ENCODE assay signal across 13 cellular contexts in the genomic region with DNA sequence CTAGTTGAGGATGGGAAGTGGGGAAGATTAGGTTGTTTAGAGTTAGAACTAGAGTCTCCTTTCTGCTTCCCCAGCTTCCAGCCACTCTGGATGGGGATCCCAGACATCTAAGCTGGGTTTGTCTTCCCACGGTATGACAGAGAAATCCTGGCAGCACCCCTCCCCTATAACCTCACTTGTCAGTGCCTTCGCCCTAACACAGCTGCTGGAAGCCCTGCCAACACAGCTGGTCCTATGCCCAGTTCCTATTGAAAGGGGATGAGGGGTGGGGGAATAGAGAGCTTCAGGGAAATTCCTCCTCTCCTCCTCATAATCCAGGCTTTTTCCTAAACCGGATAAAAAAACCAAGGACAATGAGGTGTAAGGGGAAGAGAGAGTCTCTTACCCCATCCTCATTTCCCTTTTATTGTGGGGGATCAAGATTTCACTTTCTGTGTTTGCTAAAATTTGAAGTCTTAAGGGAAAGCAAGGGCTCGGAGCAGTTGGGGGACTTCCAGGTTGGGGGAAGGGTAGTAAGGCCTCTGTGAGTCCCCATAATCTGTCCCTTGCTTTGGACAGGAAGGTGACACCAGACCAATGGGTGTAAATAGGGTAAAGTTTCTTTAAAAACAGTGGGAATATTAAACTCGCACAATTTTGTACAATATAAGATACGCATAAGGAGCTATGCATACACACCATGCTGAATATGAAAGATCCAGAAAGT. TPM values are rescaled to one million over a fixed set of nuclear protein-coding genes. Genes with fewer than 3 reads are reported as not detected.
A peak's percentile ranks its signal among the peaks of the same experiment; 100 is the strongest.
DNase-seq lines count a peak whose midpoint lies in the region; ATAC-seq and TF ChIP-seq lines count a peak whose summit lies in the region.
"Had no signal": no experiment of that assay in that cellular context is flagged by ENCODE, and none has a peak within 500 bp of the region (broad histone marks: within the 10 kb centered on the region; RNA-seq: fewer than 3 reads in every experiment).

No MANE protein-coding gene starts in this region.

- ATAC-seq in Right ventricle myocardium superior (ENCODE audit: poor library complexity) (peak; percentile 75), GM19324 (IDR thresholded peaks at IDR 0.05; ENCODE audit: low FRiP score, unreplicated experiment) (no peak), HG03097 (IDR thresholded peaks at IDR 0.05; ENCODE audit: low FRiP score, unreplicated experiment) (no peak), GM18909 (IDR thresholded peaks at IDR 0.05; ENCODE audit: poor library complexity, unreplicated experiment) (no peak)

- H3K4me3 ChIP-seq in right atrium auricular region: no peak overlapping the region
- no peak overlapping the region for H3K4me3 ChIP-seq in fibroblast of lung (replicated peaks in 1 of 4; ENCODE audit: control extremely low read depth in 1 of 4, insufficient read depth in 1 of 4, low read depth in 3 of 4, low read length in 4 of 4)
- H3K4me3 ChIP-seq in muscle layer of duodenum (ENCODE audit: low read depth in 1 of 2, low read length in 2 of 2): no peak overlapping the region
- H3K4me3 ChIP-seq: lower lobe of right lung had no signal

- peak; percentile 66 for DNase-seq in Right ventricle myocardium superior
- DNase-seq in right atrium auricular region (ENCODE audit: low spot score): no peak
- DNase-seq in fibroblast of lung (ENCODE audit: low read depth in 2 of 2): peak in 1 of 2 donors; percentile 74
- no peak for DNase-seq in DMS153 treated with DMSO at 0.1 percent for 48 hours (lab: John Stamatoyannopoulos, UW; ENCODE audit: unreplicated experiment)
- DNase-seq: DMS79 treated with DMSO at 0.1 percent for 48 hours, endodermal cell, lower lobe of right lung, T-helper 1 cell had no signal

- intact Hi-C loops in Right ventricle myocardium superior (cut with DNase I): no loop called here

- H3K4me2 ChIP-seq in fibroblast of lung (ENCODE audit: extremely low read depth, insufficient read depth, low read length): no peak overlapping the region

- H3K4me1 ChIP-seq in right atrium auricular region (peaks cover 0 to 9% of the 10 kb centered on the region in 2 donors), fibroblast of lung (ENCODE audit: control insufficient read depth, extremely low read depth, insufficient read depth, low read length) (no peaks in the 10 kb centered on the region), muscle layer of duodenum (ENCODE audit: control insufficient read depth in 1 of 2, insufficient read depth in 2 of 2, low read length in 2 of 2) (peaks cover 0 to 4% of the 10 kb centered on the region in 2 donors)
- H3K4me1 ChIP-seq: lower lobe of right lung had no signal

- TF ChIP-seq CTCF in right atrium auricular region (IDR thresholded peaks at IDR 0.05) (no peak), fibroblast of lung (conservative IDR thresholded peaks at IDR 0.05 in 1 of 2, IDR thresholded peaks at IDR 0.05 in 1 of 2; ENCODE audit: low read depth in 1 of 2, low read length in 2 of 2) (no peak)

- no peaks in the 10 kb centered on the region for H3K9me3 ChIP-seq in right atrium auricular region
- H3K9me3 ChIP-seq in fibroblast of lung (ENCODE audit: control insufficient read depth, insufficient read depth, low read depth, low read length): no peaks in the 10 kb centered on the region
- H3K9me3 ChIP-seq in muscle layer of duodenum (ENCODE audit: control insufficient read depth in 1 of 2, low read length in 2 of 2): no peaks in the 10 kb centered on the region
- H3K9me3 ChIP-seq: lower lobe of right lung had no signal

- H4K20me1 ChIP-seq in fibroblast of lung (ENCODE audit: control insufficient read depth, extremely low read depth, insufficient read depth, low read length): no peaks in the 10 kb centered on the region

- no peak overlapping the region for H3K9ac ChIP-seq in fibroblast of lung (ENCODE audit: insufficient read depth, low read length)

- peaks cover 41% of the 10 kb centered on the region for H3K36me3 ChIP-seq in right atrium auricular region
- H3K36me3 ChIP-seq in fibroblast of lung (ENCODE audit: control insufficient read depth, insufficient read depth, low read length): peaks cover 12% of the 10 kb centered on the region
- peaks cover 41 to 55% of the 10 kb centered on the region in 2 donors for H3K36me3 ChIP-seq in muscle layer of duodenum (ENCODE audit: control insufficient read depth in 1 of 2, insufficient read depth in 2 of 2, low read length in 2 of 2)

- H3K79me2 ChIP-seq in fibroblast of lung (ENCODE audit: control insufficient read depth, insufficient read depth, low read length): no peaks in the 10 kb centered on the region

- H3K27ac ChIP-seq in right atrium auricular region (no peak overlapping the region), fibroblast of lung (ENCODE audit: insufficient read depth, low read length) (peak overlapping the region; percentile 35), muscle layer of duodenum (ENCODE audit: low read length) (peak overlapping the region; percentile 12)
- H3K27ac ChIP-seq: lower lobe of right lung had no signal

- no peaks in the 10 kb centered on the region for H3K27me3 ChIP-seq in right atrium auricular region
- H3K27me3 ChIP-seq in fibroblast of lung (ENCODE audit: control insufficient read depth, insufficient read depth, low read length): no peaks in the 10 kb centered on the region
- H3K27me3 ChIP-seq in muscle layer of duodenum (ENCODE audit: low read depth, low read length): no peaks in the 10 kb centered on the region

- H2AFZ ChIP-seq in fibroblast of lung (ENCODE audit: low read length): no peak overlapping the region

RNA-seq across cellular contexts. Expression of gene TMOD4, which starts 0.6 kb away (rescaled TPM):
- total RNA-seq in Right ventricle myocardium superior (not detected), right atrium auricular region (not detected), fibroblast of lung (not detected in 2 replicates)
- polyA plus RNA-seq in fibroblast of lung: 0.41 and 0.53 TPM in 2 replicates
- 0.37 TPM in 1 of 2 replicates, not detected in the other for polyA plus RNA-seq in fibroblast of lung (2012)
- polyA minus RNA-seq in fibroblast of lung (ENCODE audit: low replicate concordance): not detected in 2 replicates
- total RNA-seq: NCI-H460 had no signal

RNA-seq across cellular contexts. Expression of gene SCNM1, which starts 9.2 kb away (rescaled TPM):
- 17.5 TPM for total RNA-seq in Right ventricle myocardium superior
- total RNA-seq in right atrium auricular region: 10 to 100 TPM; 14.4 to 14.7 TPM
- 26.5 and 29.2 TPM in 2 replicates for total RNA-seq in fibroblast of lung
- 29.7 and 32.7 TPM in 2 replicates for polyA plus RNA-seq in fibroblast of lung
- polyA plus RNA-seq in fibroblast of lung (2012): 44.8 and 45.9 TPM in 2 replicates
- 8.7 and 28.3 TPM in 2 replicates for polyA minus RNA-seq in fibroblast of lung (ENCODE audit: low replicate concordance)

RNA-seq across cellular contexts. Expression of gene LYSMD1, which starts 9.5 kb away (rescaled TPM):
- 10.7 TPM for total RNA-seq in Right ventricle myocardium superior
- total RNA-seq in right atrium auricular region: 10 to 100 TPM; 14.6 to 16.1 TPM
- 8.2 and 9.7 TPM in 2 replicates for total RNA-seq in fibroblast of lung
- 3.6 and 4.6 TPM in 2 replicates for polyA plus RNA-seq in fibroblast of lung
- 3.8 and 5.0 TPM in 2 replicates for polyA plus RNA-seq in fibroblast of lung (2012)
- polyA minus RNA-seq in fibroblast of lung (ENCODE audit: low replicate concordance): 3.9 and 4.7 TPM in 2 replicates

RNA-seq across cellular contexts. Expression of gene VPS72, which starts 14.8 kb away (rescaled TPM):
- total RNA-seq in Right ventricle myocardium superior: 37.5 TPM
- total RNA-seq in right atrium auricular region: 10 to 100 TPM; 23.4 to 32.1 TPM
- total RNA-seq in fibroblast of lung: 42.9 and 47.5 TPM in 2 replicates
- polyA plus RNA-seq in fibroblast of lung: 43.8 and 57.8 TPM in 2 replicates
- polyA plus RNA-seq in fibroblast of lung (2012): 38.2 and 56.5 TPM in 2 replicates
- polyA minus RNA-seq in fibroblast of lung (ENCODE audit: low replicate concordance): 29.1 and 33.5 TPM in 2 replicates

RNA-seq across cellular contexts. Expression of gene TNFAIP8L2, which starts 18.7 kb away (rescaled TPM):
- total RNA-seq in Right ventricle myocardium superior: 1.5 TPM
- total RNA-seq in right atrium auricular region: 1 to 10 TPM in 1 of 2 donors, under 1 TPM in 1; 0.56 to 4.8 TPM
- total RNA-seq in fibroblast of lung: not detected in 2 replicates
- not detected in 2 replicates for polyA plus RNA-seq in fibroblast of lung
- polyA plus RNA-seq in fibroblast of lung (2012): 0.10 TPM in 1 of 2 replicates, not detected in the other
- not detected in 2 replicates for polyA minus RNA-seq in fibroblast of lung (ENCODE audit: low replicate concordance)
- total RNA-seq: endodermal cell, NCI-H460 had no signal

Comparison
In these comparisons a context has a peak if more than half of its experiments do, and no peak if none do; other contexts are left out.
1. H3K27ac ChIP-seq: peak in fibroblast of lung (single experiment) and muscle layer of duodenum (single experiment); none in right atrium auricular region (0 of 2).